Comparison of ENCODE assay signal across 8 cellular contexts in the genomic region with DNA sequence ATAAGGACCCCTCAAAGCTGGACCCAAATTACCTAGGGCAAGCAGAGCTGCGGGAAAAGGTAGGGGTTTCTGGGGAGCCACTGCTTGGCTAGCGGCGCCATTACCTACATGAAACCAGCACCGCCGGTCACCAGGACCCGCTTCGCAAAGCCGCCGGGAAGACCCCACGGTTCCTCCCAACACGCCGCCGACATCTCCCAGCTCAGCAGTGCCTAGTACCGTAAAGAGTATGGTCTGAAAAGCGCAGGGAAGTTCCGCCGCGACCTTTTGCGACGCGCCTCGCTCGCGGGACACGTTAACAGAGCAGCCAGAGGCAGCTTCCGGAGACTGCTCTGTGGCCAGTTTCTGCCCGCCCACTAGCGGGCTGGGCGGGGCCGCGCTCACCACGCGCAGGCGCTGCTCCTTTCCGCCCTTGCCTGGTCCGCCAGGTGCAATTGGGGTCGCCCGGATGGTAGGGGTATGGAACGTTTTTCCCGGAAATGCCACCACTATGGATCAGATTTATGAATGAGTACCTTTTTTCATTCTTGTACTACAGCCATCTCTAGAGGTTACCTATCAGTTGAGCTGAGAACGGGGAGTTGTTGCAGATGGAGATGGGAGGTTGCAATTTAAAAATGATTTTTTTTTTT. TPM values are rescaled to one million over a fixed set of nuclear protein-coding genes. Genes with fewer than 3 reads are reported as not detected.
DNase-seq lines count a peak whose midpoint lies in the region; ATAC-seq, FAIRE-seq and TF ChIP-seq lines count a peak whose summit lies in the region.

TSS of gene TGDS (minus strand) at position 210 of the 632 bp plus-strand sequence. CDS start at position 194, 16 bp downstream.

- H3K4me1 ChIP-seq in OCI-LY1 (ENCODE audit: insufficient read depth, low read length, severe bottlenecking) (peaks cover 29% of the 10 kb centered on the region), mesodermal cell (ENCODE audit: control insufficient read depth, insufficient read depth, low read length, poor library complexity, severe bottlenecking) (peaks cover 12% of the 10 kb centered on the region)

- H3K9me3 ChIP-seq in OCI-LY1 (ENCODE audit: low read length) (no peaks in the 10 kb centered on the region), mesodermal cell (ENCODE audit: control insufficient read depth, low read length) (peaks cover 8% of the 10 kb centered on the region)

- H3K27ac ChIP-seq in OCI-LY1 (ENCODE audit: low read depth, low read length, poor library complexity, severe bottlenecking) = peak within 1 kb of the TSS; percentile 63
- H3K27ac ChIP-seq in mesodermal cell (ENCODE audit: low read depth, low read length, severe bottlenecking) = no peak within 1 kb of the TSS

- ATAC-seq in GM21515 (IDR thresholded peaks at IDR 0.05; ENCODE audit: unreplicated experiment) = peak; percentile 98

- FAIRE-seq in D721Med (lab: Jason Lieb, UNC) = no peak

- H3K79me2 ChIP-seq in OCI-LY1 (ENCODE audit: insufficient read depth, low read length) = peaks cover 28% of the 10 kb centered on the region

- in situ Hi-C loops in endometrial microvascular endothelial cells (cut with HindIII; ENCODE audit: inconsistent ontology term, low pct_unique_long_range_greater_than_20kb, low sequenced_read_pairs) = no loop called here

- peak; percentile 64 for DNase-seq in D721Med (ENCODE audit: insufficient read length, low spot score)
- peak; percentile 42 for DNase-seq in HuH-7 (ENCODE audit: low spot score)
- peak; percentile 78 for DNase-seq in activated CD8-positive, alpha-beta memory T cell treated with anti-CD3 and anti-CD28 coated beads, Interleukin-2, amount 50 U/mL, for 24 hours (ENCODE audit: extremely low read depth)
- DNase-seq in stimulated activated CD8-positive, alpha-beta memory T cell treated with anti-CD3 and anti-CD28 coated beads, Interleukin-15, amount 100 ng/mL, for 24 hours (ENCODE audit: low read depth) = peak; percentile 68

- H3K27me3 ChIP-seq in OCI-LY1 (ENCODE audit: insufficient read depth, low read length) = no peaks in the 10 kb centered on the region

- H3K9ac ChIP-seq in OCI-LY1 (ENCODE audit: low read length) = peak within 1 kb of the TSS; percentile 90

- TF ChIP-seq CTCF in D721Med (IDR thresholded peaks at IDR 0.05; ENCODE audit: insufficient read depth, missing control alignments) (no peak), OCI-LY1 (IDR thresholded peaks at IDR 0.05; ENCODE audit: low read length) (no peak)

- H3K4me3 ChIP-seq in OCI-LY1 (ENCODE audit: low read depth, low read length, poor library complexity, severe bottlenecking) (peak within 1 kb of the TSS; percentile 86), mesodermal cell (ENCODE audit: extremely low read depth, insufficient read depth, low read length, poor library complexity, severe bottlenecking) (peak within 1 kb of the TSS; percentile 99)

- WGBS in mesodermal cell (ENCODE audit: insufficient coverage in 2 of 2), 2 experiments = 1 to 2% methylated on average over 25 to 27 of the region's 41 CpGs

- peak within 1 kb of the TSS; percentile 52; the same call in 1 of the 2 replicates for H2AFZ ChIP-seq in OCI-LY1 (ENCODE audit: low read length)

- peaks cover 10% of the 10 kb centered on the region for H3F3A ChIP-seq in OCI-LY1 (ENCODE audit: insufficient read depth, low read length)

- peak within 1 kb of the TSS; percentile 84 for H3K4me2 ChIP-seq in OCI-LY1 (ENCODE audit: low read length)

- peaks cover 30% of the 10 kb centered on the region for H3K36me3 ChIP-seq in OCI-LY1 (ENCODE audit: insufficient read depth, low read length)
- H3K36me3 ChIP-seq in mesodermal cell (ENCODE audit: control insufficient read depth, insufficient read depth, low read length) = peaks cover 15% of the 10 kb centered on the region

- no peaks in the 10 kb centered on the region for H4K20me1 ChIP-seq in OCI-LY1 (ENCODE audit: insufficient read depth, low read length)

- H3K9me2 ChIP-seq in OCI-LY1 (ENCODE audit: low read depth, low read length) = no peaks in the 10 kb centered on the region

RNA-seq across cellular contexts. Expression of gene TGDS, which starts in this region (rescaled TPM):
- 26.2 TPM for total RNA-seq in endometrial microvascular endothelial cells (ENCODE audit: inconsistent ontology term)
- 17.0 TPM for polyA plus RNA-seq in mesodermal cell (2013, experiment 1 of 2)
- polyA plus RNA-seq in mesodermal cell (2013, experiment 2 of 2) = 20.9 TPM
